8 cellular contexts compared by ENCODE assay signal in the genomic region with DNA sequence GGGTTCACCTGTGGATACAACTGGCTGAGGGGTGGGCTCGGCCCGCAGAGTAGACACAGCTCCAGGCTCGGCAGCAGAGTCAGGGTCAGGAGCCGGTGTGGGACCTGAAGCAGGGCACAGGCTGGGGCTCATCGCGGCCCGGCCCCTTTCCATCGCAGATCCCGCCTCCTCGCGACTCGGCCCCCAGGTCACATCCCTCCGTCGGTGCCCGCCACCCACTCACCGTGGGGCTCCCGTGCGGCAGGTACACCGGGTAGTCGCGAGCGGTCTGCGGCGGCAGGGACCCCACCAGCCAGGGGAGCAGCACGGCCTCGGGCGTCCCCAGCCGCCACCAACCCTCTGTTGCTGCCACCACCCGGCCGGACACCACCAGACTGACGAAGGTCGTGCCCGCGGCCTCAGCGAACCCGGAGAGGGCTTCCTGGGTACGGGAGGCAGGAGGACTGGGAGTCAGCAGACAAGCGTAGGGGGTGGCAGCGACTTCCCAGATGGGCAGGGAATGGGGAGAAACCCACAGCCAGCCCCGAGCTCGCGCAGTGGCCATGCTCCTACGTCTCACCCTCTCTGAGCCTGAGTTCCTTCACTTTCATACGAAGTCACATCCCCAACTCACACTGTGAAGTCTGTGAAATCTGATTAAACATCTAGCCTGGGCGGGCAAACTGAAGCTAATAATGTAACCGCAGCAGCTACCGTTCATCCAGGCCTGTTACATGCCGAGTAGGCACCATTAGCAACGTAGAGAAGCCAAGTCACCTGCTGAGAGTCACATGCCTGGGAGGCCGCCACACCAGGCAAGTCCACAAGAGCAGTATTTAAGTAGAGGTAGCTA. TPM values are rescaled to one million over a fixed set of nuclear protein-coding genes. Genes with fewer than 3 reads are reported as not detected.
A peak's percentile ranks its signal among the peaks of the same experiment; 100 is the strongest.
DNase-seq lines count a peak whose midpoint lies in the region; ATAC-seq and TF ChIP-seq lines count a peak whose summit lies in the region.

No MANE protein-coding gene starts in this region.

- no peak for TF ChIP-seq CTCF in epithelial cell of proximal tubule (conservative IDR thresholded peaks at IDR 0.05; ENCODE audit: low read depth, low read length)

- peak overlapping the region; percentile 71 for H3K4me3 Mint-ChIP-seq in activated CD8-positive, alpha-beta T cell treated with anti-CD3 and anti-CD28 coated beads, Interleukin-2, amount 10 ng/mL, durations not matched to agents 7 days and 5 days
- H3K4me3 Mint-ChIP-seq in stimulated activated naive CD8-positive, alpha-beta T cell treated with anti-CD3 and anti-CD28 coated beads, Interleukin-15, Interleukin-2, amounts not matched to agents 100 ng/mL and 50 ng/mL, for 24 hours, result peak overlapping the region; percentile 81

- H3K9me3 Mint-ChIP-seq in activated CD8-positive, alpha-beta T cell treated with anti-CD3 and anti-CD28 coated beads, Interleukin-2, amount 10 ng/mL, durations not matched to agents 7 days and 5 days (ENCODE audit: insufficient read depth), result no peaks in the 10 kb centered on the region
- no peaks in the 10 kb centered on the region for H3K9me3 Mint-ChIP-seq in stimulated activated naive CD8-positive, alpha-beta T cell treated with anti-CD3 and anti-CD28 coated beads, Interleukin-15, Interleukin-2, amounts not matched to agents 100 ng/mL and 50 ng/mL, for 24 hours

- H3K4me3 ChIP-seq in epithelial cell of proximal tubule (ENCODE audit: low read depth, low read length), result peak overlapping the region; percentile 70

- peak overlapping the region; percentile 72 for H3K27ac Mint-ChIP-seq in activated CD8-positive, alpha-beta T cell treated with anti-CD3 and anti-CD28 coated beads, Interleukin-2, amount 10 ng/mL, durations not matched to agents 7 days and 5 days
- no peak overlapping the region for H3K27ac Mint-ChIP-seq in stimulated activated naive CD8-positive, alpha-beta T cell treated with anti-CD3 and anti-CD28 coated beads, Interleukin-15, Interleukin-2, amounts not matched to agents 100 ng/mL and 50 ng/mL, for 24 hours

- POLR2A ChIA-PET in activated CD8-positive, alpha-beta T cell treated with anti-CD3 and anti-CD28 coated beads, Interleukin-2, amount 10 ng/mL, durations not matched to agents 7 days and 5 days (lab: Charles Lee), result interaction anchor here (1.0 to 1.2 kb wide), 3 partner anchors 9 to 11 kb away, joined by 3 to 5 read pairs (median 3); a partner anchor contains a TSS

- H3K4me1 Mint-ChIP-seq in activated CD8-positive, alpha-beta T cell treated with anti-CD3 and anti-CD28 coated beads, Interleukin-2, amount 10 ng/mL, durations not matched to agents 7 days and 5 days (ENCODE audit: low read depth), result peaks cover 57% of the 10 kb centered on the region
- peaks cover 45% of the 10 kb centered on the region for H3K4me1 Mint-ChIP-seq in stimulated activated naive CD8-positive, alpha-beta T cell treated with anti-CD3 and anti-CD28 coated beads, Interleukin-15, Interleukin-2, amounts not matched to agents 100 ng/mL and 50 ng/mL, for 24 hours (ENCODE audit: low read depth)

- peak; percentile 23 for ATAC-seq in activated CD8-positive, alpha-beta T cell treated with anti-CD3 and anti-CD28 coated beads, Interleukin-2, amount 10 ng/mL, durations not matched to agents 7 days and 5 days
- ATAC-seq in HG03354 (IDR thresholded peaks at IDR 0.05; ENCODE audit: poor library complexity, severe bottlenecking, unreplicated experiment), result no peak

- peaks cover 27% of the 10 kb centered on the region for H3K36me3 Mint-ChIP-seq in activated CD8-positive, alpha-beta T cell treated with anti-CD3 and anti-CD28 coated beads, Interleukin-2, amount 10 ng/mL, durations not matched to agents 7 days and 5 days (ENCODE audit: low read depth)
- H3K36me3 Mint-ChIP-seq in stimulated activated naive CD8-positive, alpha-beta T cell treated with anti-CD3 and anti-CD28 coated beads, Interleukin-15, Interleukin-2, amounts not matched to agents 100 ng/mL and 50 ng/mL, for 24 hours (ENCODE audit: low read depth), result peaks cover 6% of the 10 kb centered on the region

- DNase-seq in C1 segment of cervical spinal cord (lab: John Stamatoyannopoulos, UW), result peak in 12 of 14 donors; percentile 20 to 65 (median 51)
- peak; percentile 17 for DNase-seq in NCI-H1105 (lab: John Stamatoyannopoulos, UW)
- DNase-seq in activated CD8-positive, alpha-beta T cell treated with anti-CD3 and anti-CD28 coated beads, Interleukin-2, amount 10 ng/mL, durations not matched to agents 7 days and 5 days, result peak; percentile 36
- no peak for DNase-seq in epithelial cell of proximal tubule (ENCODE audit: low read depth)
- DNase-seq in mucosa of gallbladder (ENCODE audit: low spot score), result peak; percentile 44
- DNase-seq in dedifferentiated amniotic fluid mesenchymal stem cell (ENCODE audit: extremely low spot score), result no peak

- CTCF ChIA-PET in activated CD8-positive, alpha-beta T cell treated with anti-CD3 and anti-CD28 coated beads, Interleukin-2, amount 10 ng/mL, durations not matched to agents 7 days and 5 days (lab: Charles Lee), result interaction anchor here (0.9 to 1.0 kb wide), 2 partner anchors 92 to 133 kb away, joined by 4 read pairs; a partner anchor contains a TSS

- H3K27me3 Mint-ChIP-seq in activated CD8-positive, alpha-beta T cell treated with anti-CD3 and anti-CD28 coated beads, Interleukin-2, amount 10 ng/mL, durations not matched to agents 7 days and 5 days (ENCODE audit: low read depth), result no peaks in the 10 kb centered on the region
- H3K27me3 Mint-ChIP-seq in stimulated activated naive CD8-positive, alpha-beta T cell treated with anti-CD3 and anti-CD28 coated beads, Interleukin-15, Interleukin-2, amounts not matched to agents 100 ng/mL and 50 ng/mL, for 24 hours, result no peaks in the 10 kb centered on the region

RNA-seq across cellular contexts. Expression of a gene that starts 3.7 kb away (rescaled TPM):
- total RNA-seq in activated CD8-positive, alpha-beta T cell treated with anti-CD3 and anti-CD28 coated beads, Interleukin-2, amount 10 ng/mL, durations not matched to agents 7 days and 5 days, result 10 to 100 TPM; 23.1 to 24.2 TPM
- total RNA-seq in epithelial cell of proximal tubule, result 8.3 and 15.0 TPM in 2 replicates
- 36.7 TPM for total RNA-seq in mucosa of gallbladder

RNA-seq across cellular contexts. Expression of a gene that starts 8.7 kb away (rescaled TPM):
- 10 to 100 TPM; 59.9 to 62.2 TPM for total RNA-seq in activated CD8-positive, alpha-beta T cell treated with anti-CD3 and anti-CD28 coated beads, Interleukin-2, amount 10 ng/mL, durations not matched to agents 7 days and 5 days
- total RNA-seq in epithelial cell of proximal tubule (30.4 and 34.8 TPM in 2 replicates), mucosa of gallbladder (66.0 TPM)

RNA-seq across cellular contexts. Expression of a gene that starts 41.6 kb away (rescaled TPM):
- total RNA-seq in activated CD8-positive, alpha-beta T cell treated with anti-CD3 and anti-CD28 coated beads, Interleukin-2, amount 10 ng/mL, durations not matched to agents 7 days and 5 days, result 10 to 100 TPM; 78.8 to 94.3 TPM
- 81.9 and 121 TPM in 2 replicates for total RNA-seq in epithelial cell of proximal tubule
- 249 TPM for total RNA-seq in mucosa of gallbladder

RNA-seq across cellular contexts. Expression of a gene that starts 42.6 kb away (rescaled TPM):
- total RNA-seq in activated CD8-positive, alpha-beta T cell treated with anti-CD3 and anti-CD28 coated beads, Interleukin-2, amount 10 ng/mL, durations not matched to agents 7 days and 5 days, result 10 to 100 TPM; 88.1 to 96.4 TPM
- total RNA-seq in epithelial cell of proximal tubule, result 98.2 and 103 TPM in 2 replicates
- total RNA-seq in mucosa of gallbladder, result 76.3 TPM

RNA-seq across cellular contexts. Expression of a gene that starts 46.3 kb away (rescaled TPM):
- total RNA-seq in activated CD8-positive, alpha-beta T cell treated with anti-CD3 and anti-CD28 coated beads, Interleukin-2, amount 10 ng/mL, durations not matched to agents 7 days and 5 days, result 1 to 10 TPM; 1.1 to 1.5 TPM
- total RNA-seq in epithelial cell of proximal tubule, result not detected in 2 replicates
- total RNA-seq in mucosa of gallbladder, result 0.58 TPM

Comparison
In these comparisons a context has a peak if more than half of its experiments do, and no peak if none do; other contexts are left out.
1. DNase-seq: peak in C1 segment of cervical spinal cord (12 of 14), NCI-H1105 (single experiment), activated CD8-positive, alpha-beta T cell treated with anti-CD3 and anti-CD28 coated beads, Interleukin-2, amount 10 ng/mL, durations not matched to agents 7 days and 5 days (single experiment) and mucosa of gallbladder (single experiment); none in epithelial cell of proximal tubule (single experiment) and dedifferentiated amniotic fluid mesenchymal stem cell (single experiment).